In genomic region chr1:56223962-56224361, GRCh38 we compare ENCODE assay signal across 20 cellular contexts.
"Had no signal": no experiment of that assay in that cellular context is flagged by ENCODE, and none has a peak within 500 bp of the region (broad histone marks: within the 10 kb centered on the region; RNA-seq: fewer than 3 reads in every experiment).

No MANE protein-coding gene starts in this region.

- H3K9me2 ChIP-seq: SK-N-SH had no signal

- H3K9ac ChIP-seq: KMS-11, SK-N-SH had no signal

- H3K4me3 ChIP-seq: K562 had no signal

- H3K9me3 ChIP-seq: SK-N-SH had no signal

- DNase-seq: Kasumi-1; MM.1S; NCI-H1092 treated with DMSO at 0.1 percent for 48 hours; NCI-H1436; NCI-H187; NCI-H2029; NCI-H2081 treated with DMSO at 0.1 percent for 48 hours; NCI-H2171; NCI-H226; NCI-H446; NCI-H510A; NCI-H526; NK-92 treated with Interleukin-12 subunit alpha and Interleukin-12 subunit beta, amount 100 ng/mL, for 24 hours; SHP77; SK-N-SH; T-helper 1 cell had no signal

- H3K27ac ChIP-seq: HL-60, KMS-11, RWPE1 had no signal

- H3K4me2 ChIP-seq: KMS-11, SK-N-SH had no signal
